ENCODE assay signal across 16 cellular contexts in the genomic region with DNA sequence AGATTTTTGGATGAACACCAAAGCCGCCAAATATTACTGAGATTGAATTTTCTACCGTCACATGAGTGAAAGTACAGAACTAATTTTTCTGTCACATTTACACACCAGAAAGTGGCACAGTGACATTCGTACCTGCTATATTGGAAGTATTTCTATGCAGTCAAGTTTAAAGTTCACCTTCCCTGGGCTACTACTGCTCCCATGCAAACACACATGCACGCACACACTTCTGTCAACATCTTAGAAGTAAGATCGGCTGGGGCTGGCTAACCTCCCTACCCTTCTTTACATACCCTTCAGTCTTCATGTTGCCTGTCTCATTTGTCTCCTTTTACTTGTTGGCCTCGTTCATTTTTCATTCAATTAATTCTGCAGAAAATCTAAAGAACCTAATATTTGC. TPM values are rescaled to one million over a fixed set of nuclear protein-coding genes. Genes with fewer than 3 reads are reported as not detected.
"Had no signal": no experiment of that assay in that cellular context is flagged by ENCODE, and none has a peak within 500 bp of the region (broad histone marks: within the 10 kb centered on the region; RNA-seq: fewer than 3 reads in every experiment).

No MANE protein-coding gene starts in this region.

- H3K36me3 Mint-ChIP-seq: activated CD8-positive, alpha-beta memory T cell treated with anti-CD3 and anti-CD28 coated beads, Interleukin-2, amount 10 ng/mL, durations not matched to agents 7 days and 5 days; activated naive CD8-positive, alpha-beta T cell had no signal

- H3K27me3 ChIP-seq: esophagus squamous epithelium, tibial nerve had no signal

- H3K4me3 Mint-ChIP-seq: activated CD8-positive, alpha-beta memory T cell treated with anti-CD3 and anti-CD28 coated beads, Interleukin-2, amount 10 ng/mL, durations not matched to agents 7 days and 5 days; activated naive CD8-positive, alpha-beta T cell had no signal

- DNase-seq: activated CD4-positive, alpha-beta T cell treated with anti-CD3 and anti-CD28 coated beads for 1 hour; activated CD4-positive, alpha-beta T cell treated with anti-CD3 and anti-CD28 coated beads, Interleukin-2, amount 50 U/mL, for 48 hours; activated CD8-positive, alpha-beta memory T cell treated with anti-CD3 and anti-CD28 coated beads, Interleukin-2, amount 10 ng/mL, durations not matched to agents 7 days and 5 days; activated gamma-delta T cell; activated T-cell treated with anti-CD3 and anti-CD28 coated beads, Interleukin-2, amount 50 U/mL, for 48 hours; esophagus squamous epithelium; foreskin fibroblast; glutamatergic neuron; left cardiac atrium; retina; stimulated activated CD4-positive, alpha-beta T cell treated with anti-CD3 and anti-CD28 coated beads, Interleukin-4, amount 100 ng/mL, for 4 hours; T-helper 2 cell had no signal

- H3K36me3 ChIP-seq: esophagus squamous epithelium, tibial nerve had no signal

- H3K27ac ChIP-seq: parathyroid adenoma had no signal

- H3K9me3 ChIP-seq: esophagus squamous epithelium, tibial nerve had no signal

- H3K9ac ChIP-seq: parathyroid adenoma had no signal

- H3K4me1 ChIP-seq: parathyroid adenoma had no signal

- H3K4me3 ChIP-seq: esophagus squamous epithelium, skin epidermis, tibial nerve had no signal

- ATAC-seq: activated CD8-positive, alpha-beta memory T cell treated with anti-CD3 and anti-CD28 coated beads, Interleukin-2, amount 10 ng/mL, durations not matched to agents 7 days and 5 days had no signal

- H3K27ac Mint-ChIP-seq: activated CD8-positive, alpha-beta memory T cell treated with anti-CD3 and anti-CD28 coated beads, Interleukin-2, amount 10 ng/mL, durations not matched to agents 7 days and 5 days; activated naive CD8-positive, alpha-beta T cell had no signal

RNA-seq across cellular contexts. Expression of gene TM4SF1, which starts 19.0 kb away (rescaled TPM):
- total RNA-seq: activated CD8-positive, alpha-beta memory T cell treated with anti-CD3 and anti-CD28 coated beads, Interleukin-2, amount 10 ng/mL, durations not matched to agents 7 days and 5 days had no signal
